16 cellular contexts compared by ENCODE assay signal in genomic region chr15:73937726-73938125, GRCh38. TPM values are rescaled to one million over a fixed set of nuclear protein-coding genes. Genes with fewer than 3 reads are reported as not detected.
DNase-seq lines count a peak whose midpoint lies in the region; ATAC-seq and TF ChIP-seq lines count a peak whose summit lies in the region.
"Had no signal": no experiment of that assay in that cellular context is flagged by ENCODE, and none has a peak within 500 bp of the region (broad histone marks: within the 10 kb centered on the region; RNA-seq: fewer than 3 reads in every experiment).

No MANE protein-coding gene starts in this region.

- no peaks in the 10 kb centered on the region for H3K27me3 Mint-ChIP-seq in chondrocyte (ENCODE audit: low read depth)
- H3K27me3 Mint-ChIP-seq: CD8-positive, alpha-beta memory T cell had no signal

- no peaks in the 10 kb centered on the region for H3K9me3 ChIP-seq in PC-3 (ENCODE audit: low read length)
- H3K9me3 ChIP-seq in trophoblast cell (ENCODE audit: insufficient read depth, low read depth, low read length), result peaks cover 2% of the 10 kb centered on the region
- H3K9me3 ChIP-seq in vagina, result no peaks in the 10 kb centered on the region
- H3K9me3 ChIP-seq: BLaER1, Caco-2 had no signal

- no peak overlapping the region for H3K4me3 Mint-ChIP-seq in chondrocyte (ENCODE audit: unreplicated experiment)
- H3K4me3 Mint-ChIP-seq: CD8-positive, alpha-beta memory T cell; HFFc6 had no signal

- peaks cover 12% of the 10 kb centered on the region for H3F3A ChIP-seq in PC-3 (ENCODE audit: low read length, unreplicated experiment)

- no peak for TF ChIP-seq POLR2A in vagina (IDR thresholded peaks at IDR 0.05)

- peak overlapping the region; percentile 49 for H3K27ac Mint-ChIP-seq in chondrocyte (ENCODE audit: unreplicated experiment)
- H3K27ac Mint-ChIP-seq: CD8-positive, alpha-beta memory T cell had no signal

- H3K79me2 ChIP-seq in PC-3 (ENCODE audit: low read length) (peaks cover 79% of the 10 kb centered on the region), trophoblast cell (ENCODE audit: control insufficient read depth, insufficient read depth, low read length, poor library complexity) (no peaks in the 10 kb centered on the region)

- no peak for DNase-seq in PC-3
- DNase-seq in chondrocyte (ENCODE audit: low spot score), result no peak
- DNase-seq in trophoblast cell, result no peak
- DNase-seq in vagina (ENCODE audit: extremely low spot score in 2 of 2), result no peak
- no peak for DNase-seq in NCI-H526 (lab: John Stamatoyannopoulos, UW)
- DNase-seq in activated CD4-positive, alpha-beta T cell treated with anti-CD3 and anti-CD28 coated beads, Interleukin-2, amount 50 U/mL, for 48 hours, result no peak
- DNase-seq: 8988T; AML-193; Caco-2; CD8-positive, alpha-beta memory T cell; DND-41; GDM1; HCEC 1CT; HFFc6 had no signal

- BruUV-seq in PC-3 (replicated peaks; lab: Mats Ljungman, UMichigan), result no TSS peak

- WGBS in trophoblast cell (ENCODE audit: extremely low coverage, insufficient coverage, insufficient read length), result no CpG with 5 or more reads among the region's 11 CpGs

- no peak overlapping the region for H4K8ac ChIP-seq in trophoblast cell (ENCODE audit: low read depth, low read length)

- CTCF ChIA-PET in PC-3 (lab: Charles Lee), result no interaction called here

- POLR2A ChIA-PET in PC-3 (lab: Charles Lee; ENCODE audit: unreplicated experiment), result no interaction called here

- no peak overlapping the region for H4K12ac ChIP-seq in trophoblast cell (ENCODE audit: low read depth, low read length)

- no peak overlapping the region for H2AK5ac ChIP-seq in trophoblast cell (ENCODE audit: low read length)

- H3K36me3 ChIP-seq in PC-3 (ENCODE audit: low read depth, low read length) (peaks cover 4% of the 10 kb centered on the region; the same call in 1 of the 2 replicates), trophoblast cell (ENCODE audit: control insufficient read depth in 1 of 2, insufficient read depth in 2 of 2, low read length in 2 of 2) (no peaks in the 10 kb centered on the region), vagina (no peaks in the 10 kb centered on the region)
- H3K36me3 ChIP-seq: BLaER1 had no signal

- no peak overlapping the region for H3K23ac ChIP-seq in trophoblast cell (ENCODE audit: low read length)

- no peak overlapping the region for H3K14ac ChIP-seq in trophoblast cell (ENCODE audit: low read length)

- H3K4me1 Mint-ChIP-seq in chondrocyte (ENCODE audit: low read depth), result peaks cover 94% of the 10 kb centered on the region

- no peak overlapping the region for H2BK5ac ChIP-seq in trophoblast cell (ENCODE audit: low read depth, low read length, poor library complexity)

- H3K4me2 ChIP-seq in PC-3 (ENCODE audit: low read length) (peak overlapping the region; percentile 68), trophoblast cell (ENCODE audit: low read length) (no peak overlapping the region)
- H3K4me2 ChIP-seq: BLaER1 had no signal

- H3K4me3 ChIP-seq in PC-3 (ENCODE audit: low read length) (0 out of 2 replicates have a peak overlapping the region, but pooled peaks have one; percentile 5), trophoblast cell (ENCODE audit: low read depth, low read length) (peak overlapping the region; percentile 13), vagina (no peak overlapping the region)
- H3K4me3 ChIP-seq: BLaER1 had no signal

- no peak overlapping the region for H3K18ac ChIP-seq in trophoblast cell (ENCODE audit: low read length)

- peaks cover 18% of the 10 kb centered on the region for H3K79me1 ChIP-seq in trophoblast cell (ENCODE audit: low read length)

- H3K9me2 ChIP-seq in PC-3 (replicated peaks; ENCODE audit: low read length), result no peaks in the 10 kb centered on the region

- H3K27ac ChIP-seq in PC-3 (ENCODE audit: low read length) (no peak overlapping the region), trophoblast cell (ENCODE audit: low read depth, low read length) (no peak overlapping the region), vagina (peak overlapping the region; percentile 7)
- H3K27ac ChIP-seq: BLaER1 had no signal

- H2AFZ ChIP-seq in PC-3 (ENCODE audit: low read length), result no peak overlapping the region
- H2AFZ ChIP-seq in trophoblast cell (ENCODE audit: insufficient read depth, low read length, poor library complexity), result no peak overlapping the region

- no peak overlapping the region for H4K91ac ChIP-seq in trophoblast cell (ENCODE audit: low read depth, low read length)

- no peak overlapping the region for H3K9ac ChIP-seq in PC-3 (ENCODE audit: low read length)
- H3K9ac ChIP-seq in trophoblast cell (ENCODE audit: low read length), result no peak overlapping the region
- H3K9ac ChIP-seq: BLaER1 had no signal

- H3K27me3 ChIP-seq in PC-3 (ENCODE audit: low read length), result no peaks in the 10 kb centered on the region
- H3K27me3 ChIP-seq in trophoblast cell (ENCODE audit: insufficient read depth, low read length), result no peaks in the 10 kb centered on the region
- H3K27me3 ChIP-seq in vagina, result no peaks in the 10 kb centered on the region
- H3K27me3 ChIP-seq: BLaER1 had no signal

- intact Hi-C loops in PC-3 (cut with micrococcal nuclease), result no loop called here
- intact Hi-C loops in vagina (cut with DNase I), result no loop called here

- TF ChIP-seq CTCF in PC-3 (conservative IDR thresholded peaks at IDR 0.05; ENCODE audit: low read depth, low read length) (no peak), chondrocyte (IDR thresholded peaks at IDR 0.05) (no peak), vagina (IDR thresholded peaks at IDR 0.05) (no peak)

- no peak overlapping the region for H2BK120ac ChIP-seq in trophoblast cell (ENCODE audit: insufficient read depth, low read length, poor library complexity)

- H2BK12ac ChIP-seq in trophoblast cell (ENCODE audit: low read length), result no peak overlapping the region

- ATAC-seq in PC-3 (no peak), SK-N-SH treated with all-trans-retinoic acid at 6 μM for 48 hours (no peak)

- H4K20me1 ChIP-seq in PC-3 (ENCODE audit: low read length), result no peaks in the 10 kb centered on the region
- H4K20me1 ChIP-seq: BLaER1 had no signal

- H3K36me3 Mint-ChIP-seq in chondrocyte (ENCODE audit: low read depth), result peaks cover 5% of the 10 kb centered on the region
- H3K36me3 Mint-ChIP-seq: CD8-positive, alpha-beta memory T cell had no signal

- no peak overlapping the region for H3K4ac ChIP-seq in trophoblast cell (ENCODE audit: low read depth, low read length)

- H3K9me3 Mint-ChIP-seq in chondrocyte (ENCODE audit: low read depth), result no peaks in the 10 kb centered on the region
- H3K9me3 Mint-ChIP-seq: CD8-positive, alpha-beta memory T cell; HFFc6 had no signal

- H3K4me1 ChIP-seq in PC-3 (ENCODE audit: insufficient read depth, low read length) (peaks cover 90% of the 10 kb centered on the region), trophoblast cell (ENCODE audit: control insufficient read depth in 1 of 2, insufficient read depth in 2 of 2, low read length in 2 of 2) (peaks cover 26 to 40% of the 10 kb centered on the region in 2 experiments), vagina (peaks cover 42% of the 10 kb centered on the region)

TF ChIP-seq in SK-N-SH treated with all-trans-retinoic acid at 6 μM for 48 hours, 23 proteins besides CTCF, POLR2A, EP300 and RAD21:
- TF ChIP-seq SNAI2 (CRISPR knock-in tag; IDR thresholded peaks at IDR 0.05), result no peak
- TF ChIP-seq ZC3H10 (CRISPR knock-in tag; IDR thresholded peaks at IDR 0.05), result no peak
- no peak for TF ChIP-seq ZFP30 (CRISPR knock-in tag; IDR thresholded peaks at IDR 0.05)
- no peak for TF ChIP-seq TCF4 (CRISPR knock-in tag; IDR thresholded peaks at IDR 0.05; ENCODE audit: borderline replicate concordance)
- TF ChIP-seq BACH2 (CRISPR knock-in tag; IDR thresholded peaks at IDR 0.05; ENCODE audit: borderline replicate concordance), result no peak
- TF ChIP-seq ARNTL (CRISPR knock-in tag; IDR thresholded peaks at IDR 0.05; ENCODE audit: borderline replicate concordance, low read depth), result no peak
- TF ChIP-seq CSRNP3 (CRISPR knock-in tag; IDR thresholded peaks at IDR 0.05), result no peak
- TF ChIP-seq ZNF70 (CRISPR knock-in tag; IDR thresholded peaks at IDR 0.05), result no peak
- TF ChIP-seq ZNF565 (CRISPR knock-in tag; conservative IDR thresholded peaks at IDR 0.05; ENCODE audit: low read depth), result no peak
- no peak for TF ChIP-seq OSR1 (CRISPR knock-in tag; IDR thresholded peaks at IDR 0.05)
- TF ChIP-seq ZNF8 (CRISPR knock-in tag; IDR thresholded peaks at IDR 0.05), result no peak

RNA-seq across cellular contexts. Expression of gene LOXL1, which starts 11.5 kb away (rescaled TPM):
- total RNA-seq in PC-3 (2014; rRNA removed) (224 and 249 TPM in 2 replicates), chondrocyte (428 to 446 TPM (median 444 TPM) in 3 replicates), vagina (29.0 TPM)
- 64.9 and 67.5 TPM in 2 replicates for polyA plus RNA-seq in trophoblast cell (2013)

RNA-seq across cellular contexts. Expression of gene STOML1, which starts 54.4 kb away (rescaled TPM):
- total RNA-seq in PC-3 (2014; rRNA removed) (10.1 and 12.0 TPM in 2 replicates), chondrocyte (18.0 to 26.4 TPM (median 18.9 TPM) in 3 replicates), vagina (15.0 TPM)
- 4.0 and 4.1 TPM in 2 replicates for polyA plus RNA-seq in trophoblast cell (2013)

RNA-seq across cellular contexts. Expression of gene PML, which starts 56.8 kb away (rescaled TPM):
- total RNA-seq in PC-3 (2014; rRNA removed), result 18.7 and 41.0 TPM in 2 replicates
- total RNA-seq in chondrocyte, result 38.8 to 44.3 TPM (median 40.0 TPM) in 3 replicates
- polyA plus RNA-seq in trophoblast cell (2013), result 18.7 and 18.8 TPM in 2 replicates
- 107 TPM for total RNA-seq in vagina

Comparison
In these comparisons a context has a peak if more than half of its experiments do, and no peak if none do; other contexts are left out.
1. H3K4me3 ChIP-seq: peak in PC-3 (single experiment) and trophoblast cell (single experiment); none in vagina (0 of 2).